In genomic region chr1:65230741-65231439, GRCh38 we compare ENCODE assay signal across 8 cellular contexts.
DNase-seq lines count a peak whose midpoint lies in the region; ATAC-seq lines count a peak whose summit lies in the region.

No MANE protein-coding gene starts in this region.

- ATAC-seq in GM18498 (IDR thresholded peaks at IDR 0.05; ENCODE audit: unreplicated experiment) (peak; percentile 86), GM21390 (IDR thresholded peaks at IDR 0.05; ENCODE audit: unreplicated experiment) (peak; percentile 85), HG03432 (IDR thresholded peaks at IDR 0.05; ENCODE audit: unreplicated experiment) (peak; percentile 79), Right ventricle myocardium superior (ENCODE audit: poor library complexity) (no peak)

- intact Hi-C loops in Right ventricle myocardium superior (cut with DNase I): no loop called here

- no peak for DNase-seq in activated naive CD8-positive, alpha-beta T cell treated with anti-CD3 and anti-CD28 coated beads for 36 hours
- DNase-seq in NK-92 (lab: John Stamatoyannopoulos, UW; ENCODE audit: unreplicated experiment): no peak
- DNase-seq in HuH-7 (ENCODE audit: low spot score): no peak
- DNase-seq in Right ventricle myocardium superior: no peak
- DNase-seq in superior temporal gyrus (ENCODE audit: extremely low spot score): no peak

- H3K27ac Mint-ChIP-seq in activated naive CD8-positive, alpha-beta T cell treated with anti-CD3 and anti-CD28 coated beads for 36 hours: peak overlapping the region; percentile 68

- H3K9me3 Mint-ChIP-seq in activated naive CD8-positive, alpha-beta T cell treated with anti-CD3 and anti-CD28 coated beads for 36 hours: no peaks in the 10 kb centered on the region

- no peak overlapping the region for H3K4me3 Mint-ChIP-seq in activated naive CD8-positive, alpha-beta T cell treated with anti-CD3 and anti-CD28 coated beads for 36 hours

- H3K36me3 Mint-ChIP-seq in activated naive CD8-positive, alpha-beta T cell treated with anti-CD3 and anti-CD28 coated beads for 36 hours: peaks cover 14% of the 10 kb centered on the region

- peaks cover 10% of the 10 kb centered on the region for H3K27me3 Mint-ChIP-seq in activated naive CD8-positive, alpha-beta T cell treated with anti-CD3 and anti-CD28 coated beads for 36 hours

- peaks cover 21% of the 10 kb centered on the region for H3K4me1 Mint-ChIP-seq in activated naive CD8-positive, alpha-beta T cell treated with anti-CD3 and anti-CD28 coated beads for 36 hours
